Comparison of ENCODE assay signal across 8 cellular contexts in genomic region chr4:105990933-105991332, GRCh38.
A peak's percentile ranks its signal among the peaks of the same experiment; 100 is the strongest.
DNase-seq lines count a peak whose midpoint lies in the region; ATAC-seq and TF ChIP-seq lines count a peak whose summit lies in the region.

No MANE protein-coding gene starts in this region.

- BruUV-seq in HCT116 (replicated peaks; lab: Mats Ljungman, UMichigan): no TSS peak

- CTCF ChIA-PET in HCT116 (lab: Charles Lee): no interaction called here
- CTCF ChIA-PET in naive thymus-derived CD4-positive, alpha-beta T cell (lab: Charles Lee): no interaction called here

- no peaks in the 10 kb centered on the region for H3K36me3 Mint-ChIP-seq in naive thymus-derived CD4-positive, alpha-beta T cell

- TF ChIP-seq POLR2A in HCT116 (IDR thresholded peaks at IDR 0.05; ENCODE audit: borderline replicate concordance, extremely low read depth, insufficient read depth, insufficient read length): no peak

- POLR2A ChIA-PET in HCT116 (lab: Charles Lee): no interaction called here
- POLR2A ChIA-PET in naive thymus-derived CD4-positive, alpha-beta T cell (lab: Charles Lee): no interaction called here

- ATAC-seq in HCT116 (peak; percentile 83), left ventricle myocardium superior (peak; percentile 100), HG03571 (IDR thresholded peaks at IDR 0.05; ENCODE audit: unreplicated experiment) (no peak)
- ATAC-seq in naive thymus-derived CD4-positive, alpha-beta T cell: no peak

- no peaks in the 10 kb centered on the region for H3K9me3 ChIP-seq in HCT116 (ENCODE audit: control insufficient read depth in 1 of 2, insufficient read depth in 1 of 2, low read depth in 1 of 2, low read length in 2 of 2)
- H3K9me3 ChIP-seq in ascending aorta: no peaks in the 10 kb centered on the region
- peaks cover 0 to 2% (median 0%) of the 10 kb centered on the region in 3 donors for H3K9me3 ChIP-seq in skeletal muscle tissue (ENCODE audit: control insufficient read depth in 3 of 3, low read length in 3 of 3)
- H3K9me3 ChIP-seq in naive thymus-derived CD4-positive, alpha-beta T cell (ENCODE audit: control insufficient read depth in 2 of 3, low read length in 3 of 3): no peaks in the 10 kb centered on the region

- no peak for TF ChIP-seq CTCF in HCT116 (IDR thresholded peaks at IDR 0.05 in 2 of 3, conservative IDR thresholded peaks at IDR 0.05 in 1 of 3; ENCODE audit: borderline replicate concordance in 1 of 3, insufficient read depth in 1 of 3, low read depth in 2 of 3, low read length in 2 of 3)
- no peak for TF ChIP-seq CTCF in ascending aorta (IDR thresholded peaks at IDR 0.05)

- H3K4me3 Mint-ChIP-seq in naive thymus-derived CD4-positive, alpha-beta T cell: no peak overlapping the region

- intact Hi-C loops in HCT116 (cut with micrococcal nuclease) (no loop called here), ascending aorta (cut with DNase I) (loop anchor here (5.0 kb wide), 1 partner anchor 41 kb away; no protein-coding TSS in a partner anchor), left ventricle myocardium superior (cut with micrococcal nuclease) (no loop called here)
- intact Hi-C loops in naive thymus-derived CD4-positive, alpha-beta T cell (cut with micrococcal nuclease): no loop called here

- H3K4me1 ChIP-seq in HCT116 (ENCODE audit: control insufficient read depth in 1 of 2, insufficient read depth in 2 of 2, low read length in 2 of 2): peaks cover 2 to 22% of the 10 kb centered on the region in 2 experiments; a peak in 2 of 4 replicates
- H3K4me1 ChIP-seq in ascending aorta: peaks cover 8 to 12% of the 10 kb centered on the region in 2 donors
- H3K4me1 ChIP-seq in skeletal muscle tissue (ENCODE audit: control insufficient read depth in 3 of 3, insufficient read depth in 3 of 3, low read length in 3 of 3): peaks cover 27 to 29% (median 28%) of the 10 kb centered on the region in 3 donors
- no peaks in the 10 kb centered on the region for H3K4me1 ChIP-seq in naive thymus-derived CD4-positive, alpha-beta T cell (ENCODE audit: control insufficient read depth in 2 of 2, insufficient read depth in 2 of 2, low read length in 2 of 2)

- peak; percentile 18; the same call in 1 of the 2 replicates for TF ChIP-seq RAD21 in HCT116 (IDR thresholded peaks at IDR 0.05; ENCODE audit: low read depth)

- peak; percentile 54 for DNase-seq in HCT116 (ENCODE audit: low read depth, low spot score)
- peak; percentile 70 to 86 for DNase-seq in ascending aorta (ENCODE audit: low spot score in 2 of 2)
- DNase-seq in left ventricle myocardium superior: peak; percentile 93
- no peak for DNase-seq in naive thymus-derived CD4-positive, alpha-beta T cell
- no peak for DNase-seq in activated CD8-positive, alpha-beta memory T cell treated with anti-CD3 and anti-CD28 coated beads, Interleukin-2, amount 50 U/mL, for 48 hours
- no peak for DNase-seq in NCI-H526 (lab: John Stamatoyannopoulos, UW)

- H4K20me1 ChIP-seq in HCT116 (ENCODE audit: insufficient read depth): no peaks in the 10 kb centered on the region

- peak overlapping the region; percentile 33 for H3K4me2 ChIP-seq in HCT116 (ENCODE audit: low read length)

- H3K27ac ChIP-seq in HCT116 (ENCODE audit: low read depth, low read length) (no peak overlapping the region), ascending aorta (peak overlapping the region; percentile 74 to 79), skeletal muscle tissue (ENCODE audit: low read depth, low read length) (peak overlapping the region; percentile 84)
- H3K27ac ChIP-seq in naive thymus-derived CD4-positive, alpha-beta T cell (ENCODE audit: low read depth, low read length): no peak overlapping the region

- no peak overlapping the region for H2AFZ ChIP-seq in HCT116 (ENCODE audit: low read depth, low read length, poor library complexity, severe bottlenecking)

- no peaks in the 10 kb centered on the region for H3K36me3 ChIP-seq in HCT116 (ENCODE audit: control insufficient read depth in 1 of 2, insufficient read depth in 2 of 2, low read length in 2 of 2)
- no peaks in the 10 kb centered on the region for H3K36me3 ChIP-seq in ascending aorta
- H3K36me3 ChIP-seq in skeletal muscle tissue (ENCODE audit: control insufficient read depth in 3 of 3, insufficient read depth in 3 of 3, low read length in 3 of 3): no peaks in the 10 kb centered on the region
- no peaks in the 10 kb centered on the region for H3K36me3 ChIP-seq in naive thymus-derived CD4-positive, alpha-beta T cell (ENCODE audit: control insufficient read depth in 2 of 3, insufficient read depth in 3 of 3, low read length in 3 of 3)

- no peaks in the 10 kb centered on the region for H3K27me3 ChIP-seq in HCT116 (ENCODE audit: insufficient read depth, low read length)
- no peaks in the 10 kb centered on the region for H3K27me3 ChIP-seq in ascending aorta
- H3K27me3 ChIP-seq in skeletal muscle tissue (ENCODE audit: control insufficient read depth in 3 of 3, insufficient read depth in 3 of 3, low read length in 3 of 3): no peaks in the 10 kb centered on the region
- H3K27me3 ChIP-seq in naive thymus-derived CD4-positive, alpha-beta T cell (ENCODE audit: control insufficient read depth in 2 of 2, insufficient read depth in 2 of 2, low read length in 2 of 2): no peaks in the 10 kb centered on the region

- H3K79me2 ChIP-seq in HCT116 (ENCODE audit: insufficient read depth, low read length): no peaks in the 10 kb centered on the region

- no peak overlapping the region for H3K9ac ChIP-seq in HCT116 (ENCODE audit: low read length)
- peak overlapping the region in 2 of 3 donors; percentile 11 to 67 for H3K9ac ChIP-seq in skeletal muscle tissue (ENCODE audit: low read depth in 1 of 3, low read length in 3 of 3)

- H3K4me3 ChIP-seq in HCT116 (replicated peaks in 1 of 2; ENCODE audit: low read depth in 1 of 2, low read length in 2 of 2) (no peak overlapping the region), ascending aorta (no peak overlapping the region), skeletal muscle tissue (ENCODE audit: low read length in 3 of 3) (peak overlapping the region in 2 of 3 donors; percentile 6 to 17)
- no peak overlapping the region for H3K4me3 ChIP-seq in naive thymus-derived CD4-positive, alpha-beta T cell (ENCODE audit: low read length)

- H3K4me1 Mint-ChIP-seq in naive thymus-derived CD4-positive, alpha-beta T cell: no peaks in the 10 kb centered on the region

- no peak overlapping the region for H3K27ac Mint-ChIP-seq in naive thymus-derived CD4-positive, alpha-beta T cell

- RAD21 ChIA-PET in HCT116 (lab: Charles Lee; ENCODE audit: low non-redundant PET in 1 of 2, low total read pairs in 2 of 2, uncharacterized antibody in 2 of 2, unreplicated experiment in 2 of 2): no interaction called here

- H3K27me3 Mint-ChIP-seq in naive thymus-derived CD4-positive, alpha-beta T cell: peaks cover 0 to 11% (median 0%) of the 10 kb centered on the region in 5 donors

- H3K9me2 ChIP-seq in HCT116 (ENCODE audit: insufficient read depth): no peaks in the 10 kb centered on the region

- H3K9me3 Mint-ChIP-seq in naive thymus-derived CD4-positive, alpha-beta T cell: peaks cover 0 to 17% (median 2%) of the 10 kb centered on the region in 11 donors

TF ChIP-seq in HCT116, 20 proteins besides CTCF, POLR2A, EP300 and RAD21:
- TF ChIP-seq SRF (IDR thresholded peaks at IDR 0.05; ENCODE audit: low read depth): peak; percentile 39; the same call in 1 of the 2 replicates
- peak; percentile 78 for TF ChIP-seq SP1 (IDR thresholded peaks at IDR 0.05; ENCODE audit: low read depth)
- no peak for TF ChIP-seq SIN3A (IDR thresholded peaks at IDR 0.05; ENCODE audit: low read depth)
- TF ChIP-seq CEBPB (IDR thresholded peaks at IDR 0.05; ENCODE audit: low read depth): peak; percentile 50; the same call in 1 of the 2 replicates
- TF ChIP-seq POLR2AphosphoS5 (IDR thresholded peaks at IDR 0.05; ENCODE audit: low read depth, low read length): peak; percentile 43
- no peak for TF ChIP-seq ZBTB33 (IDR thresholded peaks at IDR 0.05; ENCODE audit: extremely low read depth, insufficient replicate concordance, low read length)
- TF ChIP-seq EGR1 (IDR thresholded peaks at IDR 0.05; ENCODE audit: low read depth): no peak
- peak; percentile 73 for TF ChIP-seq FOSL1 (IDR thresholded peaks at IDR 0.05; ENCODE audit: low read depth)
- TF ChIP-seq JUND (IDR thresholded peaks at IDR 0.05): peak; percentile 85
- peak; percentile 56; the same call in 1 of the 2 replicates for TF ChIP-seq MAX (IDR thresholded peaks at IDR 0.05)
- TF ChIP-seq ZFX (IDR thresholded peaks at IDR 0.05): 0 out of 2 replicates have a peak, but pooled peaks have one; percentile 20
- peak; percentile 89 for TF ChIP-seq CBX3 (IDR thresholded peaks at IDR 0.05; ENCODE audit: low read depth)
TF ChIP-seq in HCT116: peak in this region for 9.

Comparison
In these comparisons a context has a peak if more than half of its experiments do, and no peak if none do; other contexts are left out.
1. ATAC-seq: peak in HCT116 (single experiment) and left ventricle myocardium superior (single experiment); none in naive thymus-derived CD4-positive, alpha-beta T cell (single experiment) and HG03571 (single experiment).
2. DNase-seq: peak in HCT116 (single experiment), ascending aorta (2 of 2) and left ventricle myocardium superior (single experiment); none in naive thymus-derived CD4-positive, alpha-beta T cell (0 of 9), activated CD8-positive, alpha-beta memory T cell treated with anti-CD3 and anti-CD28 coated beads, Interleukin-2, amount 50 U/mL, for 48 hours (single experiment) and NCI-H526 (0 of 2).
3. H3K27ac ChIP-seq: peak in ascending aorta (2 of 2) and skeletal muscle tissue (single experiment); none in HCT116 (single experiment) and naive thymus-derived CD4-positive, alpha-beta T cell (single experiment).
4. H3K4me3 ChIP-seq: peak in skeletal muscle tissue (2 of 3); none in HCT116 (0 of 2), ascending aorta (0 of 2) and naive thymus-derived CD4-positive, alpha-beta T cell (single experiment).